1 cellular context compared by ENCODE assay signal in the genomic region with DNA sequence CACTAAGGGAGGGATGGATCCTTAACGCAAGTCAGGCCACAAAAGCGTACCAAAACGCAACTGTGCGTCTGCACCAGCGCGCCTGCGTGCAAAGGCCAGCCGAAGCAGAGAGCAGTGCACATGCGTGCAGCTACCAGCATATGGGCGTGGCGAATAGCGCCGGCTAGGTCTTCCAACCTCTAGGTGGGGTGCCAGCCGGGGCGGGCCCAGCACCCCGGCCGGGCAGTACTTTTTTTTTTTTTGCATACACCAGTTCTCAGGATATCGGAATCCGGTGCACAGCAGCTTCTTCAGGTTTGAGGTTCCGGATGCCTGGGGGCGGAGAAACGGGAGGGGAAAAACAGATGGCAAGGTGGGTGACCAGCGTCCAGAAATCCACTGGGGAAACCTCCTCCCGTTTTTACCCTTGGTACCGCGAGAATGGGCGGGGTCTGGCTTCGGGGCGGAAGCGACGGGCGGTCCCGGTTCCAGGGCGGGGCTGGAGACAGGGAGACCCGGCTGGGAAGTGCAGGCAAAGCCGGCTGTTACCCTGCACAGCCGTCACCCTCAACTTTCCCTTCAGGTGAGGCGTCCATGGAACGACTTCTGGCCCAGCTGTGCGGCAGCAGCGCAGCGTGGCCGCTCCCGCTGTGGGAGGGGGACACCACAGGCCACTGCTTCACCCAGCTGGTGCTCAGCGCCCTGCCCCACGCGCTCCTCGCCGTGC.
TF ChIP-seq lines count a peak whose summit lies in the region.

A gene with protein sequence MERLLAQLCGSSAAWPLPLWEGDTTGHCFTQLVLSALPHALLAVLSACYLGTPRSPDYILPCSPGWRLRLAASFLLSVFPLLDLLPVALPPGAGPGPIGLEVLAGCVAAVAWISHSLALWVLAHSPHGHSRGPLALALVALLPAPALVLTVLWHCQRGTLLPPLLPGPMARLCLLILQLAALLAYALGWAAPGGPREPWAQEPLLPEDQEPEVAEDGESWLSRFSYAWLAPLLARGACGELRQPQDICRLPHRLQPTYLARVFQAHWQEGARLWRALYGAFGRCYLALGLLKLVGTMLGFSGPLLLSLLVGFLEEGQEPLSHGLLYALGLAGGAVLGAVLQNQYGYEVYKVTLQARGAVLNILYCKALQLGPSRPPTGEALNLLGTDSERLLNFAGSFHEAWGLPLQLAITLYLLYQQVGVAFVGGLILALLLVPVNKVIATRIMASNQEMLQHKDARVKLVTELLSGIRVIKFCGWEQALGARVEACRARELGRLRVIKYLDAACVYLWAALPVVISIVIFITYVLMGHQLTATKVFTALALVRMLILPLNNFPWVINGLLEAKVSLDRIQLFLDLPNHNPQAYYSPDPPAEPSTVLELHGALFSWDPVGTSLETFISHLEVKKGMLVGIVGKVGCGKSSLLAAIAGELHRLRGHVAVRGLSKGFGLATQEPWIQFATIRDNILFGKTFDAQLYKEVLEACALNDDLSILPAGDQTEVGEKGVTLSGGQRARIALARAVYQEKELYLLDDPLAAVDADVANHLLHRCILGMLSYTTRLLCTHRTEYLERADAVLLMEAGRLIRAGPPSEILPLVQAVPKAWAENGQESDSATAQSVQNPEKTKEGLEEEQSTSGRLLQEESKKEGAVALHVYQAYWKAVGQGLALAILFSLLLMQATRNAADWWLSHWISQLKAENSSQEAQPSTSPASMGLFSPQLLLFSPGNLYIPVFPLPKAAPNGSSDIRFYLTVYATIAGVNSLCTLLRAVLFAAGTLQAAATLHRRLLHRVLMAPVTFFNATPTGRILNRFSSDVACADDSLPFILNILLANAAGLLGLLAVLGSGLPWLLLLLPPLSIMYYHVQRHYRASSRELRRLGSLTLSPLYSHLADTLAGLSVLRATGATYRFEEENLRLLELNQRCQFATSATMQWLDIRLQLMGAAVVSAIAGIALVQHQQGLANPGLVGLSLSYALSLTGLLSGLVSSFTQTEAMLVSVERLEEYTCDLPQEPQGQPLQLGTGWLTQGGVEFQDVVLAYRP (N-terminal part only) (plus strand): TSS at position 136 of the 706 bp plus-strand sequence. CDS start 438 bp downstream, at position 574.

TF ChIP-seq in SK-N-SH, 30 proteins besides CTCF, POLR2A, EP300 and RAD21 (continued from another document):
- TF ChIP-seq, protein P1, sequence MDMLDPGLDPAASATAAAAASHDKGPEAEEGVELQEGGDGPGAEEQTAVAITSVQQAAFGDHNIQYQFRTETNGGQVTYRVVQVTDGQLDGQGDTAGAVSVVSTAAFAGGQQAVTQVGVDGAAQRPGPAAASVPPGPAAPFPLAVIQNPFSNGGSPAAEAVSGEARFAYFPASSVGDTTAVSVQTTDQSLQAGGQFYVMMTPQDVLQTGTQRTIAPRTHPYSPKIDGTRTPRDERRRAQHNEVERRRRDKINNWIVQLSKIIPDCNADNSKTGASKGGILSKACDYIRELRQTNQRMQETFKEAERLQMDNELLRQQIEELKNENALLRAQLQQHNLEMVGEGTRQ (IDR thresholded peaks at IDR 0.05; ENCODE audit: borderline replicate concordance, low read depth, low read length), result no peak
